In genomic region chr7:5494683-5495561, GRCh38 we compare ENCODE assay signal across 9 cellular contexts. TPM values are rescaled to one million over a fixed set of nuclear protein-coding genes. Genes with fewer than 3 reads are reported as not detected.
A peak's percentile ranks its signal among the peaks of the same experiment; 100 is the strongest.
DNase-seq lines count a peak whose midpoint lies in the region; ATAC-seq and TF ChIP-seq lines count a peak whose summit lies in the region.
"Had no signal": no experiment of that assay in that cellular context is flagged by ENCODE, and none has a peak within 500 bp of the region (broad histone marks: within the 10 kb centered on the region; RNA-seq: fewer than 3 reads in every experiment).

No MANE protein-coding gene starts in this region.

- peak; percentile 82 for ATAC-seq in GM21529 (IDR thresholded peaks at IDR 0.05; ENCODE audit: unreplicated experiment)
- ATAC-seq in gastroesophageal sphincter, result peak; percentile 83

- peaks cover 5% of the 10 kb centered on the region for H3K36me3 Mint-ChIP-seq in osteocyte (ENCODE audit: unreplicated experiment)
- H3K36me3 Mint-ChIP-seq: activated naive CD8-positive, alpha-beta T cell had no signal

- no peaks in the 10 kb centered on the region for H3F3A ChIP-seq in Loucy (ENCODE audit: low read depth)

- no peak overlapping the region for H3K9ac ChIP-seq in Loucy (ENCODE audit: low read depth, low read length, poor library complexity, severe bottlenecking)

- no peak for TF ChIP-seq EP300 in gastroesophageal sphincter (IDR thresholded peaks at IDR 0.05)

- H2AFZ ChIP-seq in Loucy (ENCODE audit: low read length), result no peak overlapping the region

- H3K4me1 ChIP-seq in Loucy (ENCODE audit: insufficient read depth, low read length, poor library complexity, severe bottlenecking) (peaks cover 14% of the 10 kb centered on the region), gastroesophageal sphincter (peaks cover 0 to 49% (median 25%) of the 10 kb centered on the region in 3 donors), thyroid gland (peaks cover 15 to 30% of the 10 kb centered on the region in 2 donors)

- no peak for TF ChIP-seq POLR2A in gastroesophageal sphincter (IDR thresholded peaks at IDR 0.05)
- TF ChIP-seq POLR2A in thyroid gland (IDR thresholded peaks at IDR 0.05), result no peak

- no peak overlapping the region for H3K4me3 Mint-ChIP-seq in osteocyte (ENCODE audit: unreplicated experiment)
- H3K4me3 Mint-ChIP-seq: activated naive CD8-positive, alpha-beta T cell had no signal

- peaks cover 15% of the 10 kb centered on the region; the same call in 1 of the 2 replicates for H3K79me2 ChIP-seq in Loucy (ENCODE audit: insufficient read depth, low read length)

- H3K4me2 ChIP-seq in Loucy (ENCODE audit: low read depth, low read length, poor library complexity, severe bottlenecking), result peak overlapping the region; percentile 51

- no peaks in the 10 kb centered on the region for H3K36me3 ChIP-seq in Loucy (ENCODE audit: insufficient read depth, low read length)
- H3K36me3 ChIP-seq in gastroesophageal sphincter, result peaks cover 0 to 30% of the 10 kb centered on the region in 2 donors
- H3K36me3 ChIP-seq in thyroid gland, result peaks cover 2 to 3% of the 10 kb centered on the region in 2 donors

- TF ChIP-seq CTCF in Loucy (conservative IDR thresholded peaks at IDR 0.05; ENCODE audit: low read length) (peak; percentile 84), gastroesophageal sphincter (IDR thresholded peaks at IDR 0.05) (peak in 3 of 4 experiments; percentile 94 to 96 (median 94)), osteocyte (IDR thresholded peaks at IDR 0.05) (peak; percentile 97), thyroid gland (IDR thresholded peaks at IDR 0.05) (peak; percentile 69 to 98 (median 94))

- H3K27me3 ChIP-seq in Loucy (ENCODE audit: insufficient read depth, low read length, poor library complexity, severe bottlenecking) (no peaks in the 10 kb centered on the region), gastroesophageal sphincter (no peaks in the 10 kb centered on the region), thyroid gland (no peaks in the 10 kb centered on the region)

- H4K20me1 ChIP-seq in Loucy (ENCODE audit: insufficient read depth, low read length, poor library complexity, severe bottlenecking), result peaks cover 4% of the 10 kb centered on the region

- intact Hi-C loops in thyroid gland (cut with DNase I), result loop anchor here (2.0 to 10.0 kb wide), 3 partner anchors 64 to 210 kb away; no protein-coding TSS in a partner anchor

- no peaks in the 10 kb centered on the region for H3K9me2 ChIP-seq in Loucy (replicated peaks; ENCODE audit: low read depth, low read length)

- DNase-seq in COR-L47 (lab: John Stamatoyannopoulos, UW) (peak; percentile 80), SK-N-DZ (ENCODE audit: low spot score) (peak; percentile 75), osteocyte (ENCODE audit: extremely low spot score, unreplicated experiment) (no peak), thyroid gland (peak; percentile 77 to 82)
- peak; percentile 15 to 73 (median 59) for DNase-seq in activated naive CD4-positive, alpha-beta T cell (lab: John Stamatoyannopoulos, UW)

- H3K9me3 Mint-ChIP-seq in osteocyte (ENCODE audit: unreplicated experiment), result no peaks in the 10 kb centered on the region

- H3K9me3 ChIP-seq in Loucy (ENCODE audit: insufficient read depth, low read depth, low read length) (no peaks in the 10 kb centered on the region), gastroesophageal sphincter (no peaks in the 10 kb centered on the region), thyroid gland (no peaks in the 10 kb centered on the region)

- peak overlapping the region; percentile 38 for H3K27ac Mint-ChIP-seq in osteocyte (ENCODE audit: unreplicated experiment)
- H3K27ac Mint-ChIP-seq: activated naive CD8-positive, alpha-beta T cell had no signal

- H3K27me3 Mint-ChIP-seq in osteocyte (ENCODE audit: unreplicated experiment), result no peaks in the 10 kb centered on the region
- H3K27me3 Mint-ChIP-seq: activated naive CD8-positive, alpha-beta T cell had no signal

- H3K4me1 Mint-ChIP-seq in osteocyte (ENCODE audit: unreplicated experiment), result peaks cover 36% of the 10 kb centered on the region

- no peak overlapping the region for H3K4me3 ChIP-seq in Loucy (ENCODE audit: low read length, poor library complexity, severe bottlenecking)
- peak overlapping the region; percentile 15 to 44 for H3K4me3 ChIP-seq in gastroesophageal sphincter
- H3K4me3 ChIP-seq in thyroid gland (replicated peaks in 1 of 3), result no peak overlapping the region

- H3K27ac ChIP-seq in gastroesophageal sphincter, result peak overlapping the region in 3 of 4 donors; percentile 79 to 83 (median 81)
- H3K27ac ChIP-seq in thyroid gland, result peak overlapping the region in 2 of 3 donors; percentile 33 to 53

- 0% methylated on average over 2 to 3 of the region's 41 CpGs for WGBS in gastroesophageal sphincter (ENCODE audit: low coverage in 1 of 2), 2 donors
- 23 to 28% methylated on average over 22 to 26 of the region's 41 CpGs for WGBS in thyroid gland, 2 donors

RNA-seq across cellular contexts. Expression of gene FBXL18, which starts 18.7 kb away (rescaled TPM):
- 6.6 and 10.6 TPM in 2 replicates for polyA plus RNA-seq in SK-N-DZ (2014; cell fraction: cytosol; rRNA removed)
- polyA plus RNA-seq in SK-N-DZ (2014; cell fraction: nucleus; rRNA removed), result 4.4 and 5.9 TPM in 2 replicates
- total RNA-seq in gastroesophageal sphincter (10 to 100 TPM in 1 of 4 donors, 1 to 10 TPM in 3; 5.8 to 11.8 (median 8.2) TPM), osteocyte (15.8 and 18.2 TPM in 2 replicates), thyroid gland (10 to 100 TPM in 3 of 4 donors, 1 to 10 TPM in 1; 6.2 to 12.7 (median 10.4) TPM)

RNA-seq across cellular contexts. Expression of gene ACTB, which starts 35.5 kb away (rescaled TPM):
- 1,790 and 2,058 TPM in 2 replicates for polyA plus RNA-seq in SK-N-DZ (2014; cell fraction: cytosol; rRNA removed)
- polyA plus RNA-seq in SK-N-DZ (2014; cell fraction: nucleus; rRNA removed), result 1,150 and 2,442 TPM in 2 replicates
- total RNA-seq in gastroesophageal sphincter (over 10,000 TPM in 1 of 4 donors, 1,000 to 10,000 TPM in 3; 4,936 to 13,281 (median 6,781) TPM), osteocyte (3,263 and 3,275 TPM in 2 replicates), thyroid gland (1,000 to 10,000 TPM in 3 of 4 donors, 100 to 1,000 TPM in 1; 848 to 2,475 (median 1,538) TPM)

Comparison
In these comparisons a context has a peak if more than half of its experiments do, and no peak if none do; other contexts are left out.
1. H3K4me3 ChIP-seq: peak in gastroesophageal sphincter (2 of 2); none in Loucy (single experiment) and thyroid gland (0 of 3).
2. Peak in every context shown above with its lines, with median percentiles within 50 percentile points of each other: CTCF ChIP-seq.